Comparison of ENCODE assay signal across 27 cellular contexts in the genomic region with DNA sequence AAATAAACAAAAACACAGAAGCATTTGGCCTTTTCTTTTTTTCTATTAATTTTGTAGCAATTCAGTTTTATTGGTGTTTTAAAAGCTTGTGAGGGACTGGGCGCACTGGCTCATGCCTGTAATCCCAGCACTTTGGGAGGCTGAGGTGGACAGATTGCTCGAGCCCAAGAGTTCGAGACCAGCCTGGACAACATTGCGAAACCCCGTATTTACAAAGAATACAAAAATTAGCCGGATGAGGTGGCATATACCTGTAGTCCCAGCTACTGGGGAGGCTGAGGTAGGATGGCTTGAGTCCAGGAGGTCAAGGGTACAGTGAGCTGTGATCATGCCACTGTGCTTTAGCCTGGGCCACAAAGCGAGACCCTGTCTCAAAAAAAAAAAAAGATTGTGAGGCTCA.
"Had no signal": no experiment of that assay in that cellular context is flagged by ENCODE, and none has a peak within 500 bp of the region (broad histone marks: within the 10 kb centered on the region; RNA-seq: fewer than 3 reads in every experiment).

No MANE protein-coding gene starts in this region.

- H3K4me3 Mint-ChIP-seq: immature natural killer cell; naive B cell; natural killer cell; nephron progenitor cell; stimulated activated effector memory CD8-positive, alpha-beta T cell treated with anti-CD3 and anti-CD28 coated beads, Interleukin-12 subunit alpha, Interleukin-12 subunit beta, amount 100 ng/mL, for 72 hours; stimulated activated naive CD8-positive, alpha-beta T cell treated with anti-CD3 and anti-CD28 coated beads, Interleukin-15, Interleukin-2, amounts not matched to agents 100 ng/mL and 50 ng/mL, for 24 hours had no signal

- H3K27me3 Mint-ChIP-seq: naive B cell; stimulated activated naive CD8-positive, alpha-beta T cell treated with anti-CD3 and anti-CD28 coated beads, Interleukin-15, Interleukin-2, amounts not matched to agents 100 ng/mL and 50 ng/mL, for 24 hours had no signal

- H3K9me3 ChIP-seq: left lung, lower lobe of right lung, pancreas, prostate gland, sigmoid colon, spleen, suprapubic skin, thoracic aorta, tibial artery, upper lobe of right lung had no signal

- H3K4me3 ChIP-seq: left lung, lower lobe of right lung, pancreas, prostate gland, sigmoid colon, spleen, suprapubic skin, thoracic aorta, tibial artery, upper lobe of right lung had no signal

- H3K9me3 Mint-ChIP-seq: immature natural killer cell; natural killer cell; nephron progenitor cell; stimulated activated effector memory CD8-positive, alpha-beta T cell treated with anti-CD3 and anti-CD28 coated beads, Interleukin-12 subunit alpha, Interleukin-12 subunit beta, amount 100 ng/mL, for 72 hours; stimulated activated naive CD8-positive, alpha-beta T cell treated with anti-CD3 and anti-CD28 coated beads, Interleukin-15, Interleukin-2, amounts not matched to agents 100 ng/mL and 50 ng/mL, for 24 hours had no signal

- H3K27ac Mint-ChIP-seq: stimulated activated naive CD8-positive, alpha-beta T cell treated with anti-CD3 and anti-CD28 coated beads, Interleukin-15, Interleukin-2, amounts not matched to agents 100 ng/mL and 50 ng/mL, for 24 hours had no signal

- H3K27me3 ChIP-seq: left lung, pancreas, sigmoid colon, spleen, suprapubic skin, tibial artery, upper lobe of right lung had no signal

- H3K4me1 ChIP-seq: pancreas, prostate gland, sigmoid colon, suprapubic skin, tibial artery, upper lobe of right lung had no signal

- ATAC-seq: left colon; left lung; lower lobe of right lung; natural killer cell; pancreas; stimulated activated effector memory CD8-positive, alpha-beta T cell treated with anti-CD3 and anti-CD28 coated beads, Interleukin-12 subunit alpha, Interleukin-12 subunit beta, amount 100 ng/mL, for 72 hours; upper lobe of right lung had no signal

- H3K27ac ChIP-seq: left lung, lower lobe of right lung, pancreas, prostate gland, sigmoid colon, suprapubic skin, thoracic aorta, tibial artery, upper lobe of right lung had no signal

- DNase-seq: hypothalamus; immature natural killer cell; kidney; left colon; left lung; lower lobe of right lung; mammary epithelial cell; mesenchymal stem cell; naive B cell; natural killer cell; nephron progenitor cell; pancreas; retina; right cardiac atrium; sigmoid colon; small intestine; spleen; stimulated activated CD4-positive, alpha-beta T cell treated with anti-CD3 and anti-CD28 coated beads, Interleukin-4, amount 100 ng/mL, for 24 hours; stimulated activated naive CD4-positive, alpha-beta T cell; tibial artery; trophoblast cell; upper lobe of right lung had no signal
